8 cellular contexts compared by ENCODE assay signal in genomic region chr15:98442379-98442833, GRCh38.
DNase-seq lines count a peak whose midpoint lies in the region; ATAC-seq and TF ChIP-seq lines count a peak whose summit lies in the region.

No MANE protein-coding gene starts in this region.

- DNase-seq in NCI-H510A treated with DMSO at 0.1 percent for 48 hours (lab: John Stamatoyannopoulos, UW) (peak; percentile 0), NCI-H510A (lab: John Stamatoyannopoulos, UW) (no peak), HEK293T (ENCODE audit: extremely low spot score) (peak; percentile 82), NB4 (ENCODE audit: low read depth) (peak; percentile 91), MCF 10A (ENCODE audit: unreplicated experiment) (peak; percentile 89), left lobe of liver (ENCODE audit: low spot score) (no peak)
- DNase-seq in stimulated activated CD8-positive, alpha-beta memory T cell treated with anti-CD3 and anti-CD28 coated beads, Interleukin-15, amount 100 ng/mL, for 24 hours (ENCODE audit: low read depth) = peak; percentile 13

- no TSS peak for BruUV-seq in MCF 10A (replicated peaks; lab: Mats Ljungman, UMichigan)

- peaks cover 9% of the 10 kb centered on the region for H3K4me1 Mint-ChIP-seq in MCF 10A (ENCODE audit: insufficient read depth, unreplicated experiment)

- CTCF ChIA-PET in HEK293T (lab: Yijun Ruan, JAX) = interaction anchor here (2.2 kb wide), 1 partner anchor 14 kb away, joined by 10 read pairs; no protein-coding TSS in a partner anchor
- CTCF ChIA-PET in MCF 10A (lab: Yijun Ruan, JAX) = interaction anchor here (0.6 to 4.1 kb wide), 43 partner anchors 9 to 1132 kb away, joined by 3 to 29 read pairs (median 3); no protein-coding TSS in a partner anchor

- no peaks in the 10 kb centered on the region for H3K9me2 ChIP-seq in SU-DHL-6 (replicated peaks; ENCODE audit: insufficient read depth, low read length)

- H3K4me3 ChIP-seq in NB4 (ENCODE audit: low read depth, low read length) (no peak overlapping the region), SU-DHL-6 (ENCODE audit: insufficient read depth, low read length, poor library complexity, severe bottlenecking) (no peak overlapping the region)

- TF ChIP-seq POLR2A in NB4 (IDR thresholded peaks at IDR 0.05; ENCODE audit: extremely low read depth, insufficient read length) = no peak

- no peak overlapping the region for H3K4me3 Mint-ChIP-seq in MCF 10A (ENCODE audit: unreplicated experiment)

- no peaks in the 10 kb centered on the region for H3K27me3 ChIP-seq in SU-DHL-6 (ENCODE audit: low read length)

- ATAC-seq in left lobe of liver = peak; percentile 83

- no peak overlapping the region for H3K27ac Mint-ChIP-seq in MCF 10A (ENCODE audit: low read depth, unreplicated experiment)

- no peak overlapping the region for H2AFZ ChIP-seq in SU-DHL-6 (ENCODE audit: low read depth, low read length, severe bottlenecking)

- peaks cover 8% of the 10 kb centered on the region for H3K9me3 Mint-ChIP-seq in MCF 10A (ENCODE audit: unreplicated experiment)

- no peaks in the 10 kb centered on the region for H3F3A ChIP-seq in SU-DHL-6 (ENCODE audit: insufficient read depth)

- no peak overlapping the region for H3K27ac ChIP-seq in SU-DHL-6 (ENCODE audit: low read depth, low read length)

- H3K4me2 ChIP-seq in SU-DHL-6 (ENCODE audit: low read depth, low read length, poor library complexity, severe bottlenecking) = no peak overlapping the region

- TF ChIP-seq CTCF in NB4 (IDR thresholded peaks at IDR 0.05; ENCODE audit: low read depth, low read length) = peak; percentile 93
- TF ChIP-seq CTCF in SU-DHL-6 (IDR thresholded peaks at IDR 0.05; ENCODE audit: insufficient read depth, low read length, poor library complexity, severe bottlenecking) = peak; percentile 54
- TF ChIP-seq CTCF in MCF 10A (IDR thresholded peaks at IDR 0.05; ENCODE audit: unreplicated experiment) = peak; percentile 89

- peaks cover 22% of the 10 kb centered on the region for H3K27me3 Mint-ChIP-seq in MCF 10A (ENCODE audit: insufficient read depth, unreplicated experiment)

- intact Hi-C loops in MCF 10A (cut with micrococcal nuclease) = loop anchor here (1.0 to 5.0 kb wide), 7 partner anchors 75 to 771 kb away; partner anchors contain the start of gene IGF1R

- no peak overlapping the region for H3K9ac ChIP-seq in SU-DHL-6 (ENCODE audit: low read length)

- POLR2A ChIA-PET in HEK293T (lab: Yijun Ruan, JAX) = no interaction called here
- POLR2A ChIA-PET in MCF 10A (lab: Yijun Ruan, JAX) = interaction anchor here (0.9 to 1.6 kb wide), 3 partner anchors 204 to 634 kb away, joined by 3 read pairs; no protein-coding TSS in a partner anchor

- H3K9me3 ChIP-seq in SU-DHL-6 (ENCODE audit: insufficient read depth, low read length) = no peaks in the 10 kb centered on the region

- no peaks in the 10 kb centered on the region for H3K36me3 Mint-ChIP-seq in MCF 10A (ENCODE audit: insufficient read depth, unreplicated experiment)

- no peaks in the 10 kb centered on the region for H4K20me1 ChIP-seq in SU-DHL-6 (ENCODE audit: low read depth, low read length)

- no peaks in the 10 kb centered on the region for H3K36me3 ChIP-seq in SU-DHL-6 (ENCODE audit: low read length)

- H3K79me2 ChIP-seq in SU-DHL-6 (ENCODE audit: insufficient read depth, low read length) = no peaks in the 10 kb centered on the region

TF ChIP-seq in HEK293T, 16 proteins besides CTCF, POLR2A, EP300 and RAD21:
- TF ChIP-seq L3MBTL2 (conservative IDR thresholded peaks at IDR 0.05) (no peak), ZNF384 (IDR thresholded peaks at IDR 0.05) (peak; percentile 88)
TF ChIP-seq in HEK293T: peak in this region for 1.

Comparison
In these comparisons a context has a peak if more than half of its experiments do, and no peak if none do; other contexts are left out.
1. DNase-seq: peak in NCI-H510A treated with DMSO at 0.1 percent for 48 hours (single experiment), HEK293T (single experiment), NB4 (single experiment), MCF 10A (single experiment) and stimulated activated CD8-positive, alpha-beta memory T cell treated with anti-CD3 and anti-CD28 coated beads, Interleukin-15, amount 100 ng/mL, for 24 hours (single experiment); none in NCI-H510A (single experiment) and left lobe of liver (single experiment).
2. Peak in every context shown above with its lines, with median percentiles within 50 percentile points of each other: CTCF ChIP-seq.